1 cellular context compared by ENCODE assay signal in the genomic region with DNA sequence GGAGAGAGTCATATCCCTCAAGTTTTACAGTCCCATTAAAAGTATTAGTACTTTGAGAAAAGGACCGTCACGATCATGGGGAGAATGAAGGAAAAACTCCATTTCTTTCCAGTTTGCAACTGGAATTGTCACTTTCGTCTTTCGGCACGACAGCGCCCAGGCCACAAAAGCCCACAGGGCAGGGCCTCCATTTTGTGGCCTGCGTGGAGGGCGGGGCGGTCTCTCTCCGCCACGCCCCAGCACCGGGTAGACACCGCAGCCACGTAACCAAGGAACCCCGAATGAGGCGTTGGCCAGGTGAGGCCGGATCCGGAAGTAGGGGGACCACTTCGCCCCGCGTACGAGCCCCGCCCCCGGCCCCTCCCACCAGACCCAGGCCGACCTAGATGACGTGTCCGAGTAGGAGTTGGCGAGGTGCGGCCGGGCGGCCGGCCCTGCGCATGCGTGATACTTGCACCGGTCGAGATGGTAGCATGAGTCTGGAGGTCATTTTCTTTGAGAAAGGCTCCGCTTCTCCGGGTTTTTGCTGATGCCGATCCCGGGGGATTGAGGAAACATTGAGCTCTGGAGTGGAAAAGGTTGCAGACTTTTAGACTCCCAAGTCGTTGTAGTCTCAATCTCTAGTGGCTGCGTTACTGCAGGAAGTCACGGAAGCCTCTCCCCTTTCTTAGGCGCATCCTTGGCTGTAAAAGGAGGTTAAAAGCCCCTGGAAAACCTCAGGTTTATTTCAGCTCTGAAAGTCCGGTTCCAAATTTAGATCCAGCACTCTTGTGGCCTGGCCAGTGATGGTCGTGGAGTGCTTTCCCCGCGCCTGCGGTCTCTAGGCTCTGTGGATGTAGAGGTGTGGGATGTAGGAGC.
TF ChIP-seq lines count a peak whose summit lies in the region.

No MANE protein-coding gene starts in this region.

TF ChIP-seq in GM23338, 12 proteins besides CTCF, POLR2A, EP300 and RAD21 (continued from another document):
- TF ChIP-seq, protein P1, sequence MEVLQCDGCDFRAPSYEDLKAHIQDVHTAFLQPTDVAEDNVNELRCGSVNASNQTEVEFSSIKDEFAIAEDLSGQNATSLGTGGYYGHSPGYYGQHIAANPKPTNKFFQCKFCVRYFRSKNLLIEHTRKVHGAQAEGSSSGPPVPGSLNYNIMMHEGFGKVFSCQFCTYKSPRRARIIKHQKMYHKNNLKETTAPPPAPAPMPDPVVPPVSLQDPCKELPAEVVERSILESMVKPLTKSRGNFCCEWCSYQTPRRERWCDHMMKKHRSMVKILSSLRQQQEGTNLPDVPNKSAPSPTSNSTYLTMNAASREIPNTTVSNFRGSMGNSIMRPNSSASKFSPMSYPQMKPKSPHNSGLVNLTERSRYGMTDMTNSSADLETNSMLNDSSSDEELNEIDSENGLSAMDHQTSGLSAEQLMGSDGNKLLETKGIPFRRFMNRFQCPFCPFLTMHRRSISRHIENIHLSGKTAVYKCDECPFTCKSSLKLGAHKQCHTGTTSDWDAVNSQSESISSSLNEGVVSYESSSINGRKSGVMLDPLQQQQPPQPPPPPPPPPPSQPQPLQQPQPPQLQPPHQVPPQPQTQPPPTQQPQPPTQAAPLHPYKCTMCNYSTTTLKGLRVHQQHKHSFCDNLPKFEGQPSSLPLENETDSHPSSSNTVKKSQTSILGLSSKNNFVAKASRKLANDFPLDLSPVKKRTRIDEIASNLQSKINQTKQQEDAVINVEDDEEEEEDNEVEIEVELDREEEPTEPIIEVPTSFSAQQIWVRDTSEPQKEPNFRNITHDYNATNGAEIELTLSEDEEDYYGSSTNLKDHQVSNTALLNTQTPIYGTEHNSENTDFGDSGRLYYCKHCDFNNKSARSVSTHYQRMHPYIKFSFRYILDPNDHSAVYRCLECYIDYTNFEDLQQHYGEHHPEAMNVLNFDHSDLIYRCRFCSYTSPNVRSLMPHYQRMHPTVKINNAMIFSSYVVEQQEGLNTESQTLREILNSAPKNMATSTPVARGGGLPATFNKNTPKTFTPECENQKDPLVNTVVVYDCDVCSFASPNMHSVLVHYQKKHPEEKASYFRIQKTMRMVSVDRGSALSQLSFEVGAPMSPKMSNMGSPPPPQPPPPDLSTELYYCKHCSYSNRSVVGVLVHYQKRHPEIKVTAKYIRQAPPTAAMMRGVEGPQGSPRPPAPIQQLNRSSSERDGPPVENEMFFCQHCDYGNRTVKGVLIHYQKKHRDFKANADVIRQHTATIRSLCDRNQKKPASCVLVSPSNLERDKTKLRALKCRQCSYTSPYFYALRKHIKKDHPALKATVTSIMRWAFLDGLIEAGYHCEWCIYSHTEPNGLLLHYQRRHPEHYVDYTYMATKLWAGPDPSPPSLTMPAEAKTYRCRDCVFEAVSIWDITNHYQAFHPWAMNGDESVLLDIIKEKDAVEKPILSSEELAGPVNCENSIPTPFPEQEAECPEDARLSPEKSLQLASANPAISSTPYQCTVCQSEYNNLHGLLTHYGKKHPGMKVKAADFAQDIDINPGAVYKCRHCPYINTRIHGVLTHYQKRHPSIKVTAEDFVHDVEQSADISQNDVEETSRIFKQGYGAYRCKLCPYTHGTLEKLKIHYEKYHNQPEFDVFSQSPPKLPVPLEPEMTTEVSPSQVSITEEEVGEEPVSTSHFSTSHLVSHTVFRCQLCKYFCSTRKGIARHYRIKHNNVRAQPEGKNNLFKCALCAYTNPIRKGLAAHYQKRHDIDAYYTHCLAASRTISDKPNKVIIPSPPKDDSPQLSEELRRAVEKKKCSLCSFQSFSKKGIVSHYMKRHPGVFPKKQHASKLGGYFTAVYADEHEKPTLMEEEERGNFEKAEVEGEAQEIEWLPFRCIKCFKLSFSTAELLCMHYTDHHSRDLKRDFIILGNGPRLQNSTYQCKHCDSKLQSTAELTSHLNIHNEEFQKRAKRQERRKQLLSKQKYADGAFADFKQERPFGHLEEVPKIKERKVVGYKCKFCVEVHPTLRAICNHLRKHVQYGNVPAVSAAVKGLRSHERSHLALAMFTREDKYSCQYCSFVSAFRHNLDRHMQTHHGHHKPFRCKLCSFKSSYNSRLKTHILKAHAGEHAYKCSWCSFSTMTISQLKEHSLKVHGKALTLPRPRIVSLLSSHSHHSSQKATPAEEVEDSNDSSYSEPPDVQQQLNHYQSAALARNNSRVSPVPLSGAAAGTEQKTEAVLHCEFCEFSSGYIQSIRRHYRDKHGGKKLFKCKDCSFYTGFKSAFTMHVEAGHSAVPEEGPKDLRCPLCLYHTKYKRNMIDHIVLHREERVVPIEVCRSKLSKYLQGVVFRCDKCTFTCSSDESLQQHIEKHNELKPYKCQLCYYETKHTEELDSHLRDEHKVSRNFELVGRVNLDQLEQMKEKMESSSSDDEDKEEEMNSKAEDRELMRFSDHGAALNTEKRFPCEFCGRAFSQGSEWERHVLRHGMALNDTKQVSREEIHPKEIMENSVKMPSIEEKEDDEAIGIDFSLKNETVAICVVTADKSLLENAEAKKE (CRISPR knock-in tag; IDR thresholded peaks at IDR 0.05): no peak
- peak; percentile 91 for TF ChIP-seq CREB1 (CRISPR knock-in tag; IDR thresholded peaks at IDR 0.05; ENCODE audit: low read depth)
- TF ChIP-seq POLR2AphosphoS5 (IDR thresholded peaks at IDR 0.05; ENCODE audit: low read depth): peak; percentile 65; the same call in 1 of the 2 replicates
- no peak for TF ChIP-seq JUNB (IDR thresholded peaks at IDR 0.05; ENCODE audit: unreplicated experiment)
- no peak for TF ChIP-seq EZH2 (IDR thresholded peaks at IDR 0.05; ENCODE audit: low read depth, unreplicated experiment)
TF ChIP-seq in GM23338: peak in this region for 4.
